Comparison of ENCODE assay signal across 16 cellular contexts in the genomic region with DNA sequence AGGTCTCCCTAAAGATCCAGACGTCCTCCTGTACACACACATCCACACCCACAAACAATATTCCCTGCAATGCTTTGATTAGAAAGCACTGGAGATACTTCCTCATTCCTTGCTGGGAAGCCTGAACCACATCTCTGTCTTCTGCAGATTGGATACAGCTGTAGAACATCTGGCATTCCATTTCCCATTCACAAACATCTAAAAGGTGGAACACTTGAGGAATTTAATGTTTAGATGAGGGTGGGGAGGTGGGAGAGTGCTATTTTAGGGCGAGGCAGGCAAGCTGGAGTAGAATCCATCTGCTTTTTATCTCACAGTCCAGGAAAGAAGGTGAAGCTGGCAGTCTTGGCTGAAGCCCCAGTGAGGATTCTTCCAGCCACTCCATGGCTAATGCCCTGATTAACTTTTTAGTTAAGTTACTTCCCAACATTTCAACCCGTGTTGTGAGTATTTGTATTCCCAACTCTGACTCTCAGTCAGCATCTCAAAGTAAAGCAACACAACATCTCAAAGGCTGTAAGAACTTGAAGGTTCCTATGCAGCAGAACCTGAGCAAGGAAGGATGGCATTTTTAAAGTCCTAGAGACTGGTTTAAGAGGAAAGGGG. TPM values are rescaled to one million over a fixed set of nuclear protein-coding genes. Genes with fewer than 3 reads are reported as not detected.
DNase-seq lines count a peak whose midpoint lies in the region; ATAC-seq, FAIRE-seq and TF ChIP-seq lines count a peak whose summit lies in the region.
"Had no signal": no experiment of that assay in that cellular context is flagged by ENCODE, and none has a peak within 500 bp of the region (broad histone marks: within the 10 kb centered on the region; RNA-seq: fewer than 3 reads in every experiment).

No MANE protein-coding gene starts in this region.

- peak; percentile 22 for DNase-seq in CD1c-positive myeloid dendritic cell (ENCODE audit: extremely low spot score)
- DNase-seq in SJSA1 (ENCODE audit: low read depth in 1 of 2, low spot score in 2 of 2), result peak; percentile 58 to 87
- no peak for DNase-seq in sigmoid colon
- DNase-seq in HepG2 (ENCODE audit: low spot score), result no peak
- no peak for DNase-seq in G401 (ENCODE audit: low spot score)
- no peak for DNase-seq in OCI-LY7 (ENCODE audit: low spot score)
- DNase-seq: activated CD4-positive, alpha-beta T cell treated with anti-CD3 and anti-CD28 coated beads, Interleukin-2, amount 50 U/mL, for 4 hours; amygdala; COR-L47; NCI-H2171; SHP77 had no signal

- H3K36me3 ChIP-seq in SJSA1 (peaks cover 4% of the 10 kb centered on the region; the same call in 1 of the 2 replicates), gastroesophageal sphincter (no peaks in the 10 kb centered on the region), sigmoid colon (no peaks in the 10 kb centered on the region), HepG2 (replicated peaks in 1 of 2; ENCODE audit: control insufficient read depth in 1 of 2, insufficient read depth in 2 of 2, low read length in 2 of 2) (no peaks in the 10 kb centered on the region), OCI-LY7 (ENCODE audit: insufficient read depth, low read length) (no peaks in the 10 kb centered on the region)

- intact Hi-C loops in sigmoid colon (cut with DNase I) (no loop called here), HepG2 (cut with micrococcal nuclease; ENCODE audit: unreplicated experiment) (no loop called here), OCI-LY7 (cut with micrococcal nuclease; ENCODE audit: unreplicated experiment) (no loop called here)

- H3K4me2 ChIP-seq in HepG2 (ENCODE audit: low read depth, low read length) (no peak overlapping the region), OCI-LY7 (ENCODE audit: low read length) (no peak overlapping the region)
- H3K4me2 ChIP-seq: KMS-11 had no signal

- in situ Hi-C loops in HepG2 (cut with HindIII; ENCODE audit: extremely low pct_ligation_motif_present, low pct_unique_long_range_greater_than_20kb) (no loop called here), G401 (cut with HindIII; ENCODE audit: low sequenced_read_pairs) (no loop called here)

- no peak overlapping the region for H3K9ac ChIP-seq in HepG2 (ENCODE audit: insufficient read depth, low read depth, low read length)
- H3K9ac ChIP-seq: KMS-11 had no signal

- peak; percentile 42 for ATAC-seq in gastroesophageal sphincter
- no peak for ATAC-seq in HepG2
- ATAC-seq in HG02588 (IDR thresholded peaks at IDR 0.05; ENCODE audit: unreplicated experiment), result no peak
- ATAC-seq: stimulated activated effector memory CD8-positive, alpha-beta T cell treated with anti-CD3 and anti-CD28 coated beads, Interleukin-12 subunit alpha, Interleukin-12 subunit beta, amount 100 ng/mL, for 72 hours had no signal

- TF ChIP-seq CTCF in gastroesophageal sphincter (IDR thresholded peaks at IDR 0.05) (no peak), sigmoid colon (IDR thresholded peaks at IDR 0.05) (no peak), HepG2 (CRISPR knock-in tag; IDR thresholded peaks at IDR 0.05) (no peak), OCI-LY7 (conservative IDR thresholded peaks at IDR 0.05; ENCODE audit: low read length) (no peak)

- FAIRE-seq in HepG2 (lab: Jason Lieb, UNC), result no peak
- FAIRE-seq: frontal cortex had no signal

- H3K4me3 ChIP-seq in SJSA1 (no peak overlapping the region), gastroesophageal sphincter (no peak overlapping the region), sigmoid colon (no peak overlapping the region), HepG2 (replicated peaks in 1 of 3; ENCODE audit: insufficient read depth in 1 of 3, low read depth in 2 of 3, low read length in 3 of 3) (no peak overlapping the region), OCI-LY7 (ENCODE audit: low read depth, low read length, poor library complexity, severe bottlenecking) (no peak overlapping the region)

- H4K20me1 ChIP-seq in HepG2 (ENCODE audit: insufficient read depth, low read length), result peaks cover 3% of the 10 kb centered on the region; the same call in 1 of the 2 replicates
- H4K20me1 ChIP-seq in OCI-LY7 (ENCODE audit: insufficient read depth, low read length), result no peaks in the 10 kb centered on the region

- no peak for TF ChIP-seq POLR2A in gastroesophageal sphincter (IDR thresholded peaks at IDR 0.05)
- no peak for TF ChIP-seq POLR2A in sigmoid colon (IDR thresholded peaks at IDR 0.05)
- TF ChIP-seq POLR2A in HepG2 (IDR thresholded peaks at IDR 0.05; ENCODE audit: insufficient read depth in 1 of 2, low read depth in 2 of 2, low read length in 2 of 2), result no peak

- no TSS peak for BruUV-seq in HepG2 (replicated peaks; lab: Mats Ljungman, UMichigan)
- no TSS peak for BruUV-seq in OCI-LY7 (replicated peaks; lab: Mats Ljungman, UMichigan)

- TF ChIP-seq EP300 in gastroesophageal sphincter (IDR thresholded peaks at IDR 0.05) (no peak), sigmoid colon (IDR thresholded peaks at IDR 0.05) (no peak), HepG2 (IDR thresholded peaks at IDR 0.05; ENCODE audit: low read depth in 2 of 2, low read length in 2 of 2) (no peak), HepG2 (CRISPR knock-in tag; IDR thresholded peaks at IDR 0.05; ENCODE audit: borderline replicate concordance) (no peak)

- H3K4me1 ChIP-seq in SJSA1 (replicated peaks) (peaks cover 48% of the 10 kb centered on the region), gastroesophageal sphincter (peaks cover 14 to 61% (median 37%) of the 10 kb centered on the region in 3 donors), sigmoid colon (peaks cover 0 to 48% (median 37%) of the 10 kb centered on the region in 4 donors), HepG2 (ENCODE audit: insufficient read depth, low read length) (no peaks in the 10 kb centered on the region), OCI-LY7 (ENCODE audit: insufficient read depth, low read length, poor library complexity, severe bottlenecking) (peaks cover 8% of the 10 kb centered on the region)

- WGBS in gastroesophageal sphincter (ENCODE audit: low coverage in 1 of 2), 2 donors, result 40% methylated on average over 3 of the region's 3 CpGs; no CpG with 5 or more reads in 1 of the 2 donors
- 30 to 50% methylated on average over 3 of the region's 3 CpGs for whole genome bisulfite sequencing in sigmoid colon, 2 donors
- 20% methylated on average over 3 of the region's 3 CpGs for WGBS in HepG2 (ENCODE audit: low lambda C conversion rate)

- no peak overlapping the region for H2AFZ ChIP-seq in HepG2 (ENCODE audit: low read length)
- no peak overlapping the region for H2AFZ ChIP-seq in OCI-LY7 (ENCODE audit: low read length)

- H3K79me2 ChIP-seq in HepG2 (ENCODE audit: insufficient read depth, low read length) (no peaks in the 10 kb centered on the region), OCI-LY7 (ENCODE audit: insufficient read depth, low read depth, low read length) (no peaks in the 10 kb centered on the region)

- H3K27me3 ChIP-seq in SJSA1 (replicated peaks), result no peaks in the 10 kb centered on the region
- no peaks in the 10 kb centered on the region for H3K27me3 ChIP-seq in gastroesophageal sphincter
- H3K27me3 ChIP-seq in sigmoid colon, result no peaks in the 10 kb centered on the region
- peaks cover 2 to 10% of the 10 kb centered on the region in 2 experiments; a peak in 2 of 5 replicates for H3K27me3 ChIP-seq in HepG2 (ENCODE audit: control insufficient read depth in 1 of 2, insufficient read depth in 2 of 2, low read length in 2 of 2)

- CTCF ChIA-PET in HepG2 (lab: Yijun Ruan, JAX; ENCODE audit: low intra/inter-chr PET ratio, low total read pairs) (no interaction called here), OCI-LY7 (lab: Charles Lee; ENCODE audit: unreplicated experiment) (no interaction called here)

- POLR2A ChIA-PET in HepG2 (lab: Yijun Ruan, JAX) (no interaction called here), OCI-LY7 (lab: Charles Lee) (interaction anchor here (0.6 to 0.7 kb wide), 2 partner anchors 36 to 52 kb away, joined by 3 to 5 read pairs; no protein-coding TSS in a partner anchor)

- H3K9me3 ChIP-seq in SJSA1 (replicated peaks), result no peaks in the 10 kb centered on the region
- no peaks in the 10 kb centered on the region for H3K9me3 ChIP-seq in gastroesophageal sphincter
- H3K9me3 ChIP-seq in sigmoid colon, result no peaks in the 10 kb centered on the region
- no peaks in the 10 kb centered on the region for H3K9me3 ChIP-seq in HepG2 (ENCODE audit: low read length)
- no peaks in the 10 kb centered on the region for H3K9me3 ChIP-seq in OCI-LY7 (ENCODE audit: low read length)

- H3K27ac ChIP-seq in SJSA1 (peak overlapping the region; percentile 15; the same call in 1 of the 2 replicates), gastroesophageal sphincter (peak overlapping the region; percentile 5 to 79 (median 68)), sigmoid colon (peak overlapping the region; percentile 64 to 76 (median 70)), HepG2 (ENCODE audit: extremely low read length, insufficient read depth, low read length) (no peak overlapping the region), OCI-LY7 (ENCODE audit: low read depth, low read length, poor library complexity, severe bottlenecking) (no peak overlapping the region)
- H3K27ac ChIP-seq: KMS-11 had no signal

- no peaks in the 10 kb centered on the region for H3K9me2 ChIP-seq in OCI-LY7 (ENCODE audit: insufficient read depth, low read length)

- no peak for TF ChIP-seq RAD21 in HepG2 (CRISPR knock-in tag; IDR thresholded peaks at IDR 0.05)

RNA-seq across cellular contexts. Expression of gene CYTH3, which starts 46.1 kb away (rescaled TPM):
- 38.6 and 47.8 TPM in 2 replicates for total RNA-seq in SJSA1 (2014; rRNA removed; shearing (Covaris generic))
- total RNA-seq in gastroesophageal sphincter (10 to 100 TPM; 25.8 to 61.9 (median 39.4) TPM), sigmoid colon (10 to 100 TPM; 27.1 to 34.8 (median 29.3) TPM), HepG2 (2016; rRNA removed; fragmentation: Illumina TruSeq; extraction: Trizol) (2.8 and 3.8 TPM in 2 replicates), OCI-LY7 (2022) (4.7 and 5.0 TPM in 2 replicates)
- polyA plus RNA-seq in sigmoid colon (10 to 100 TPM in 1 of 3 donors, 1 to 10 TPM in 2; 6.5 to 10.1 (median 9.0) TPM), HepG2 (2011; rRNA removed) (3.1 and 4.6 TPM in 2 replicates)
- total RNA-seq in HepG2 (2016; cell fraction: cytosol; rRNA removed; fragmentation: Illumina TruSeq; extraction: Trizol; ENCODE audit: low read depth), result 1.0 and 1.1 TPM in 2 replicates
- total RNA-seq in HepG2 (2016; cell fraction: insoluble cytoplasmic fraction; rRNA removed; fragmentation: Illumina TruSeq; extraction: Trizol), result 2.4 and 2.8 TPM in 2 replicates
- 1.7 and 2.4 TPM in 2 replicates for total RNA-seq in HepG2 (2016; cell fraction: membrane; rRNA removed; fragmentation: Illumina TruSeq; extraction: Trizol)
- 3.0 and 3.4 TPM in 2 replicates for total RNA-seq in HepG2 (2016; cell fraction: nucleus; rRNA removed; fragmentation: Illumina TruSeq; extraction: Trizol)
- polyA plus RNA-seq in HepG2 (2011; cell fraction: cytosol; rRNA removed), result 2.6 and 4.2 TPM in 2 replicates
- polyA plus RNA-seq in HepG2 (2011; cell fraction: nucleus; rRNA removed), result 8.7 and 13.2 TPM in 2 replicates
- polyA plus RNA-seq in HepG2 (2012), result 1.8 and 2.2 TPM in 2 replicates
- polyA plus RNA-seq in HepG2 (2016; cell fraction: cytosol; fragmentation: Illumina TruSeq; extraction: Trizol; ENCODE audit: low read depth), result 0.34 and 0.46 TPM in 2 replicates
- polyA plus RNA-seq in HepG2 (2016; cell fraction: insoluble cytoplasmic fraction; fragmentation: Illumina TruSeq; extraction: Trizol; ENCODE audit: low read depth), result 2.3 and 2.5 TPM in 2 replicates
- 1.4 and 1.8 TPM in 2 replicates for polyA plus RNA-seq in HepG2 (2016; cell fraction: membrane; fragmentation: Illumina TruSeq; extraction: Trizol; ENCODE audit: low read depth)
- 5.6 and 6.5 TPM in 2 replicates for polyA plus RNA-seq in HepG2 (2016; cell fraction: nucleus; fragmentation: Illumina TruSeq; extraction: Trizol; ENCODE audit: insufficient read depth, low read depth)
- polyA minus RNA-seq in HepG2 (2011; rRNA and poly(A)+ RNA removed; ENCODE audit: low replicate concordance), result 5.8 and 17.9 TPM in 2 replicates
- 1.9 and 2.3 TPM in 2 replicates for polyA minus RNA-seq in HepG2 (2011; cell fraction: cytosol; rRNA and poly(A)+ RNA removed)
- 2.4 and 3.0 TPM in 2 replicates for polyA minus RNA-seq in HepG2 (2011; cell fraction: nucleus; rRNA and poly(A)+ RNA removed)
- 12.6 and 15.1 TPM in 2 replicates for total RNA-seq in G401 (2014; rRNA removed; shearing (Covaris generic))
- total RNA-seq in OCI-LY7 (2014; rRNA removed; shearing (Covaris generic)), result 3.3 and 3.7 TPM in 2 replicates

Comparison
In these comparisons a context has a peak if more than half of its experiments do, and no peak if none do; other contexts are left out.
1. DNase-seq: peak in CD1c-positive myeloid dendritic cell (single experiment) and SJSA1 (2 of 2); none in sigmoid colon (single experiment), HepG2 (single experiment), G401 (single experiment) and OCI-LY7 (single experiment).
2. H3K27ac ChIP-seq: peak in SJSA1 (single experiment), gastroesophageal sphincter (4 of 4) and sigmoid colon (4 of 4); none in HepG2 (single experiment) and OCI-LY7 (single experiment).